Comparison of ENCODE assay signal across 9 cellular contexts in genomic region chr2:85318222-85319182, GRCh38. TPM values are rescaled to one million over a fixed set of nuclear protein-coding genes. Genes with fewer than 3 reads are reported as not detected.
A peak's percentile ranks its signal among the peaks of the same experiment; 100 is the strongest.
DNase-seq lines count a peak whose midpoint lies in the region; TF ChIP-seq lines count a peak whose summit lies in the region.
"Had no signal": no experiment of that assay in that cellular context is flagged by ENCODE, and none has a peak within 500 bp of the region (broad histone marks: within the 10 kb centered on the region; RNA-seq: fewer than 3 reads in every experiment).

No MANE protein-coding gene starts in this region.

- WGBS in neuronal stem cell (ENCODE audit: extremely low coverage in 2 of 2, insufficient read length in 2 of 2, insufficient replicate concordance in 1 of 2), 2 donors: no CpG with 5 or more reads among the region's 13 CpGs

- H2BK120ac ChIP-seq in neuronal stem cell (ENCODE audit: low read depth, low read length): no peak overlapping the region

- H3K4me1 ChIP-seq in SJCRH30: peaks cover 9% of the 10 kb centered on the region; the same call in 1 of the 2 replicates
- H3K4me1 ChIP-seq in neuronal stem cell (ENCODE audit: control insufficient read depth in 2 of 2, insufficient read depth in 1 of 2, low read depth in 1 of 2, low read length in 2 of 2): peaks cover 0 to 2% of the 10 kb centered on the region in 2 donors

- no peak overlapping the region for H2AFZ ChIP-seq in neuronal stem cell (ENCODE audit: low read length)

- H3K27me3 ChIP-seq in SJCRH30 (no peaks in the 10 kb centered on the region), WERI-Rb-1 (ENCODE audit: insufficient read depth, low read depth, severe bottlenecking) (no peaks in the 10 kb centered on the region), neuronal stem cell (ENCODE audit: control insufficient read depth in 3 of 3, insufficient read depth in 3 of 3, low read depth in 1 of 3, low read length in 3 of 3) (no peaks in the 10 kb centered on the region)

- no peak overlapping the region for H4K91ac ChIP-seq in neuronal stem cell (ENCODE audit: low read depth, low read length, poor library complexity)

- H2BK12ac ChIP-seq in neuronal stem cell (ENCODE audit: low read length): no peak overlapping the region

- CTCF ChIA-PET in activated naive CD4-positive, alpha-beta T cell treated with anti-CD3 and anti-CD28 coated beads, Interleukin-2, amount 10 ng/mL, durations not matched to agents 7 days and 5 days (lab: Charles Lee): interaction anchor here (1.3 to 2.2 kb wide), 3 partner anchors 9 to 18 kb away, joined by 3 to 11 read pairs (median 6); no protein-coding TSS in a partner anchor

- H3K9me3 Mint-ChIP-seq in activated naive CD4-positive, alpha-beta T cell treated with anti-CD3 and anti-CD28 coated beads, Interleukin-2, amount 10 ng/mL, durations not matched to agents 7 days and 5 days: no peaks in the 10 kb centered on the region

- no peak overlapping the region for H3K23ac ChIP-seq in neuronal stem cell (ENCODE audit: low read depth, low read length, poor library complexity)

- H3K4me2 ChIP-seq in neuronal stem cell (ENCODE audit: insufficient read depth, low read length, poor library complexity, severe bottlenecking): no peak overlapping the region

- no peak overlapping the region for H3K4ac ChIP-seq in neuronal stem cell (ENCODE audit: low read length)

- H4K8ac ChIP-seq in neuronal stem cell (ENCODE audit: low read depth, low read length): no peak overlapping the region

- H2BK5ac ChIP-seq in neuronal stem cell (ENCODE audit: low read length): no peak overlapping the region

- peaks cover 80% of the 10 kb centered on the region for H3K36me3 Mint-ChIP-seq in activated naive CD4-positive, alpha-beta T cell treated with anti-CD3 and anti-CD28 coated beads, Interleukin-2, amount 10 ng/mL, durations not matched to agents 7 days and 5 days

- H3K9ac ChIP-seq in neuronal stem cell (ENCODE audit: low read depth, low read length, poor library complexity): no peak overlapping the region

- H3K4me1 Mint-ChIP-seq in activated naive CD4-positive, alpha-beta T cell treated with anti-CD3 and anti-CD28 coated beads, Interleukin-2, amount 10 ng/mL, durations not matched to agents 7 days and 5 days: peaks cover 57% of the 10 kb centered on the region

- H3K4me3 ChIP-seq in SJCRH30: no peak overlapping the region
- H3K4me3 ChIP-seq in fibroblast of the aortic adventitia (ENCODE audit: low read depth, low read length): no peak overlapping the region
- no peak overlapping the region for H3K4me3 ChIP-seq in WERI-Rb-1 (ENCODE audit: low read depth, low read length)
- H3K4me3 ChIP-seq in neuronal stem cell (ENCODE audit: low read length in 2 of 2): no peak overlapping the region

- no peaks in the 10 kb centered on the region for H3K9me3 ChIP-seq in SJCRH30 (replicated peaks)
- no peaks in the 10 kb centered on the region for H3K9me3 ChIP-seq in WERI-Rb-1 (ENCODE audit: severe bottlenecking)
- no peaks in the 10 kb centered on the region for H3K9me3 ChIP-seq in neuronal stem cell (replicated peaks in 1 of 2; ENCODE audit: control insufficient read depth in 2 of 2, insufficient read depth in 1 of 2, low read depth in 1 of 2, low read length in 2 of 2)

- TF ChIP-seq CTCF in fibroblast of the aortic adventitia (IDR thresholded peaks at IDR 0.05; ENCODE audit: insufficient read depth, low read length): no peak
- TF ChIP-seq CTCF in WERI-Rb-1 (IDR thresholded peaks at IDR 0.05; ENCODE audit: low read depth, low read length): no peak

- H3K14ac ChIP-seq in neuronal stem cell (ENCODE audit: low read length): no peak overlapping the region

- H3K27me3 Mint-ChIP-seq in activated naive CD4-positive, alpha-beta T cell treated with anti-CD3 and anti-CD28 coated beads, Interleukin-2, amount 10 ng/mL, durations not matched to agents 7 days and 5 days: no peaks in the 10 kb centered on the region

- no peak overlapping the region for H3K4me3 Mint-ChIP-seq in activated naive CD4-positive, alpha-beta T cell treated with anti-CD3 and anti-CD28 coated beads, Interleukin-2, amount 10 ng/mL, durations not matched to agents 7 days and 5 days

- no peaks in the 10 kb centered on the region for H3K79me1 ChIP-seq in neuronal stem cell (ENCODE audit: low read depth, low read length)

- H3K27ac Mint-ChIP-seq in activated naive CD4-positive, alpha-beta T cell treated with anti-CD3 and anti-CD28 coated beads, Interleukin-2, amount 10 ng/mL, durations not matched to agents 7 days and 5 days: no peak overlapping the region

- peak; percentile 55 for DNase-seq in activated naive CD4-positive, alpha-beta T cell treated with Interleukin-2 at 50 U/mL for 16 hours
- DNase-seq in activated naive CD4-positive, alpha-beta T cell treated with anti-CD3 and anti-CD28 coated beads, Interleukin-2, amount 10 ng/mL, durations not matched to agents 7 days and 5 days: no peak
- DNase-seq in SJCRH30: peak; percentile 51 to 64
- peak; percentile 81 for DNase-seq in fibroblast of the aortic adventitia (ENCODE audit: low read depth)
- DNase-seq in stromal cell of bone marrow (ENCODE audit: low read depth): peak; percentile 83
- no peak for DNase-seq in NCI-H1105 (lab: John Stamatoyannopoulos, UW)
- no peak for DNase-seq in WERI-Rb-1
- DNase-seq in neuronal stem cell (ENCODE audit: low spot score): no peak
- DNase-seq: retina had no signal

- no peak overlapping the region for H2AK5ac ChIP-seq in neuronal stem cell (ENCODE audit: low read depth, low read length)

- H2BK15ac ChIP-seq in neuronal stem cell (ENCODE audit: low read length): no peak overlapping the region

- H3K27ac ChIP-seq in SJCRH30 (no peak overlapping the region), WERI-Rb-1 (no peak overlapping the region), neuronal stem cell (replicated peaks; ENCODE audit: low read length) (no peak overlapping the region)

- H3K18ac ChIP-seq in neuronal stem cell (ENCODE audit: low read length): no peak overlapping the region

- peaks cover 58% of the 10 kb centered on the region for H3K36me3 ChIP-seq in SJCRH30
- H3K36me3 ChIP-seq in WERI-Rb-1: peaks cover 59% of the 10 kb centered on the region
- peaks cover 30 to 71% of the 10 kb centered on the region in 2 donors for H3K36me3 ChIP-seq in neuronal stem cell (replicated peaks in 1 of 2; ENCODE audit: control insufficient read depth in 2 of 2, insufficient read depth in 2 of 2, low read length in 2 of 2)

RNA-seq across cellular contexts. Expression of gene TGOLN2, which starts 9.3 kb away (rescaled TPM):
- total RNA-seq in SJCRH30 (2014; rRNA removed; shearing (Covaris generic)): 73.5 and 80.3 TPM in 2 replicates
- total RNA-seq in fibroblast of the aortic adventitia (ENCODE audit: low replicate concordance): 90.3 and 112 TPM in 2 replicates
- 24.7 TPM for polyA plus RNA-seq in neuronal stem cell (2013, experiment 1 of 2)
- 25.4 TPM for polyA plus RNA-seq in neuronal stem cell (2013, experiment 2 of 2)

RNA-seq across cellular contexts. Expression of gene RETSAT, which starts 35.8 kb away (rescaled TPM):
- 9.3 and 11.0 TPM in 2 replicates for total RNA-seq in SJCRH30 (2014; rRNA removed; shearing (Covaris generic))
- 31.2 and 60.1 TPM in 2 replicates for total RNA-seq in fibroblast of the aortic adventitia (ENCODE audit: low replicate concordance)
- polyA plus RNA-seq in neuronal stem cell (2013, experiment 1 of 2): 7.8 TPM
- 8.5 TPM for polyA plus RNA-seq in neuronal stem cell (2013, experiment 2 of 2)

RNA-seq across cellular contexts. Expression of gene ELMOD3, which starts 36.1 kb away (rescaled TPM):
- 17.2 and 19.3 TPM in 2 replicates for total RNA-seq in SJCRH30 (2014; rRNA removed; shearing (Covaris generic))
- total RNA-seq in fibroblast of the aortic adventitia (ENCODE audit: low replicate concordance): 9.0 and 19.3 TPM in 2 replicates
- polyA plus RNA-seq in neuronal stem cell (2013, experiment 1 of 2): 14.0 TPM
- 13.1 TPM for polyA plus RNA-seq in neuronal stem cell (2013, experiment 2 of 2)

Comparison
In these comparisons a context has a peak if more than half of its experiments do, and no peak if none do; other contexts are left out.
1. DNase-seq: peak in activated naive CD4-positive, alpha-beta T cell treated with Interleukin-2 at 50 U/mL for 16 hours (single experiment), SJCRH30 (2 of 2), fibroblast of the aortic adventitia (single experiment) and stromal cell of bone marrow (single experiment); none in activated naive CD4-positive, alpha-beta T cell treated with anti-CD3 and anti-CD28 coated beads, Interleukin-2, amount 10 ng/mL, durations not matched to agents 7 days and 5 days (single experiment), NCI-H1105 (single experiment), WERI-Rb-1 (single experiment) and neuronal stem cell (single experiment).